ENCODE assay signal across 7 cellular contexts in the genomic region with DNA sequence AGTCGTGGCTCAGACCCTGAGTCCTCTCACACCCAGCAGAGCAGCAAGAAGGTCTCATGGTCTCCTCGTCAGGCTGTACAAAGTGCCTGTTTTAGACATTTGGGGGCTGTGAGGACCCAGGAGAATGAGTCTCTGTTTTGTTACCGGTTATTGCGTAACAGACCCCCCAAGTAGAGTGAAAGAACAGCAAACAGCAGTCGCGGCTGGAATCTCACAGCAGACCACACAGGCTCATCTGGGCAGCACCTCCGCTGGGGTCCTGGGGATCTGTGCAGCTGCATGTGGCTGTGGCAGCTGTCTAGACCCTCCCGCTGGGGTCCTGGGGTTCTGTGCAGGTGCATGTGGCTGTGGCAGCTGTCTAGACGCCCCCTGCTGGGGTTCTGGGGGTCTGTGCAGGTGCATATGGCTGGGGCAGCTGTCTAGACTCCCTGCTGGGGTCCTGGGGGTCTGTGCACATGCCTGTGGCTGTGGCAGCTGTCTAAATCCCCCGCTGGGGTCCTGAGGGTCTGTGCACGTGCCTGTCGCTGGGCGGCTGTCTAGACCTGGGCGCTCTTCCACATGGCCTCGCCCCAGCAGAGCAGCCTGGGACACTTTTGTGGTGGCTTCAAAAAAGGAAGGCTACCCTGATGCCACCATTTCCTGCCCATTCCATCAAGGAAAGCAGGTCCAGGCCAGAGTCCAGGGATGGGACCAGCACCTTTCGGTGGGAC. TPM values are rescaled to one million over a fixed set of nuclear protein-coding genes. Genes with fewer than 3 reads are reported as not detected.
DNase-seq lines count a peak whose midpoint lies in the region; ATAC-seq and TF ChIP-seq lines count a peak whose summit lies in the region.

No MANE protein-coding gene starts in this region.

- CTCF ChIA-PET in activated naive CD4-positive, alpha-beta T cell treated with anti-CD3 and anti-CD28 coated beads, Interleukin-2, amount 10 ng/mL, durations not matched to agents 7 days and 5 days (lab: Charles Lee): interaction anchor here (1.6 kb wide), 1 partner anchor 10 kb away, joined by 3 read pairs; no protein-coding TSS in a partner anchor

- H3K27me3 Mint-ChIP-seq in GM23338 (ENCODE audit: insufficient read depth, low read depth, poor library complexity): peaks cover 9% of the 10 kb centered on the region
- no peaks in the 10 kb centered on the region for H3K27me3 Mint-ChIP-seq in activated naive CD4-positive, alpha-beta T cell treated with anti-CD3 and anti-CD28 coated beads, Interleukin-2, amount 10 ng/mL, durations not matched to agents 7 days and 5 days
- no peaks in the 10 kb centered on the region for H3K27me3 Mint-ChIP-seq in naive B cell

- no peaks in the 10 kb centered on the region for H4K20me1 ChIP-seq in GM23338 (replicated peaks; ENCODE audit: insufficient read depth)

- no peak overlapping the region for H2AFZ ChIP-seq in GM23338

- DNase-seq in COR-L47 (lab: John Stamatoyannopoulos, UW): peak; percentile 30
- peak; percentile 61 for DNase-seq in GM23338 (ENCODE audit: low spot score)
- peak; percentile 37 for DNase-seq in activated naive CD4-positive, alpha-beta T cell treated with anti-CD3 and anti-CD28 coated beads, Interleukin-2, amount 10 ng/mL, durations not matched to agents 7 days and 5 days
- no peak for DNase-seq in naive B cell
- DNase-seq in NCI-H1092 treated with DMSO at 0.1 percent for 48 hours (lab: John Stamatoyannopoulos, UW): no peak
- no peak for DNase-seq in middle frontal gyrus (ENCODE audit: extremely low spot score, low spot score)

- no peaks in the 10 kb centered on the region for H3K9me2 ChIP-seq in GM23338 (ENCODE audit: insufficient read depth)

- H3K79me2 ChIP-seq in GM23338 (replicated peaks; ENCODE audit: insufficient read depth): no peaks in the 10 kb centered on the region

- ATAC-seq in GM23338 (0 out of 3 replicates have a peak, but pooled peaks have one; percentile 9), naive B cell (ENCODE audit: low read depth in 2 of 2) (peak; percentile 25 to 40), GM18870 (IDR thresholded peaks at IDR 0.05; ENCODE audit: unreplicated experiment) (no peak)

- no peaks in the 10 kb centered on the region for H3K9me3 Mint-ChIP-seq in GM23338
- no peaks in the 10 kb centered on the region for H3K9me3 Mint-ChIP-seq in activated naive CD4-positive, alpha-beta T cell treated with anti-CD3 and anti-CD28 coated beads, Interleukin-2, amount 10 ng/mL, durations not matched to agents 7 days and 5 days
- H3K9me3 Mint-ChIP-seq in naive B cell: no peaks in the 10 kb centered on the region

- H3K27ac Mint-ChIP-seq in GM23338: peak overlapping the region; percentile 32; the same call in 1 of the 2 replicates
- H3K27ac Mint-ChIP-seq in activated naive CD4-positive, alpha-beta T cell treated with anti-CD3 and anti-CD28 coated beads, Interleukin-2, amount 10 ng/mL, durations not matched to agents 7 days and 5 days: peak overlapping the region; percentile 60
- no peak overlapping the region for H3K27ac Mint-ChIP-seq in naive B cell

- H3K4me3 Mint-ChIP-seq in GM23338 (no peak overlapping the region), naive B cell (no peak overlapping the region)
- no peak overlapping the region for H3K4me3 Mint-ChIP-seq in activated naive CD4-positive, alpha-beta T cell treated with anti-CD3 and anti-CD28 coated beads, Interleukin-2, amount 10 ng/mL, durations not matched to agents 7 days and 5 days

- H3K27ac ChIP-seq in GM23338 (ENCODE audit: low read depth): no peak overlapping the region

- no peaks in the 10 kb centered on the region for H3F3A ChIP-seq in GM23338 (replicated peaks; ENCODE audit: low read depth)

- no peak overlapping the region for H3K4me3 ChIP-seq in GM23338

- no peaks in the 10 kb centered on the region for H3K4me1 ChIP-seq in GM23338 (ENCODE audit: insufficient read depth)

- H3K27me3 ChIP-seq in GM23338 (ENCODE audit: insufficient read depth): no peaks in the 10 kb centered on the region

- H3K4me1 Mint-ChIP-seq in GM23338: peaks cover 7% of the 10 kb centered on the region
- H3K4me1 Mint-ChIP-seq in activated naive CD4-positive, alpha-beta T cell treated with anti-CD3 and anti-CD28 coated beads, Interleukin-2, amount 10 ng/mL, durations not matched to agents 7 days and 5 days: no peaks in the 10 kb centered on the region
- no peaks in the 10 kb centered on the region for H3K4me1 Mint-ChIP-seq in naive B cell

- no peaks in the 10 kb centered on the region for H3K36me3 ChIP-seq in GM23338 (ENCODE audit: insufficient read depth)

- H3K36me3 Mint-ChIP-seq in GM23338 (ENCODE audit: low read depth) (peaks cover 6% of the 10 kb centered on the region; the same call in 2 of the 3 replicates), naive B cell (peaks cover 20 to 34% of the 10 kb centered on the region in 2 donors)
- peaks cover 11% of the 10 kb centered on the region for H3K36me3 Mint-ChIP-seq in activated naive CD4-positive, alpha-beta T cell treated with anti-CD3 and anti-CD28 coated beads, Interleukin-2, amount 10 ng/mL, durations not matched to agents 7 days and 5 days

- H3K4me2 ChIP-seq in GM23338: no peak overlapping the region

- peak; percentile 29 to 49 for TF ChIP-seq CTCF in GM23338 (conservative IDR thresholded peaks at IDR 0.05; ENCODE audit: low read depth in 2 of 2)

TF ChIP-seq in GM23338, 12 proteins besides CTCF, POLR2A, EP300 and RAD21 (continues in another document):
- no peak for TF ChIP-seq JUNB (IDR thresholded peaks at IDR 0.05; ENCODE audit: unreplicated experiment)
- TF ChIP-seq POLR2AphosphoS5 (IDR thresholded peaks at IDR 0.05; ENCODE audit: low read depth): no peak
- no peak for TF ChIP-seq NANOG (IDR thresholded peaks at IDR 0.05; ENCODE audit: borderline replicate concordance)
- no peak for TF ChIP-seq ZNF331 (CRISPR knock-in tag; IDR thresholded peaks at IDR 0.05; ENCODE audit: low read depth)
- TF ChIP-seq EZH2 (IDR thresholded peaks at IDR 0.05; ENCODE audit: low read depth, unreplicated experiment): no peak
- TF ChIP-seq, protein P1, sequence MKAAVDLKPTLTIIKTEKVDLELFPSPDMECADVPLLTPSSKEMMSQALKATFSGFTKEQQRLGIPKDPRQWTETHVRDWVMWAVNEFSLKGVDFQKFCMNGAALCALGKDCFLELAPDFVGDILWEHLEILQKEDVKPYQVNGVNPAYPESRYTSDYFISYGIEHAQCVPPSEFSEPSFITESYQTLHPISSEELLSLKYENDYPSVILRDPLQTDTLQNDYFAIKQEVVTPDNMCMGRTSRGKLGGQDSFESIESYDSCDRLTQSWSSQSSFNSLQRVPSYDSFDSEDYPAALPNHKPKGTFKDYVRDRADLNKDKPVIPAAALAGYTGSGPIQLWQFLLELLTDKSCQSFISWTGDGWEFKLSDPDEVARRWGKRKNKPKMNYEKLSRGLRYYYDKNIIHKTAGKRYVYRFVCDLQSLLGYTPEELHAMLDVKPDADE (IDR thresholded peaks at IDR 0.05): no peak
- TF ChIP-seq ZNF114 (CRISPR knock-in tag; IDR thresholded peaks at IDR 0.05): no peak
- TF ChIP-seq, protein P2, sequence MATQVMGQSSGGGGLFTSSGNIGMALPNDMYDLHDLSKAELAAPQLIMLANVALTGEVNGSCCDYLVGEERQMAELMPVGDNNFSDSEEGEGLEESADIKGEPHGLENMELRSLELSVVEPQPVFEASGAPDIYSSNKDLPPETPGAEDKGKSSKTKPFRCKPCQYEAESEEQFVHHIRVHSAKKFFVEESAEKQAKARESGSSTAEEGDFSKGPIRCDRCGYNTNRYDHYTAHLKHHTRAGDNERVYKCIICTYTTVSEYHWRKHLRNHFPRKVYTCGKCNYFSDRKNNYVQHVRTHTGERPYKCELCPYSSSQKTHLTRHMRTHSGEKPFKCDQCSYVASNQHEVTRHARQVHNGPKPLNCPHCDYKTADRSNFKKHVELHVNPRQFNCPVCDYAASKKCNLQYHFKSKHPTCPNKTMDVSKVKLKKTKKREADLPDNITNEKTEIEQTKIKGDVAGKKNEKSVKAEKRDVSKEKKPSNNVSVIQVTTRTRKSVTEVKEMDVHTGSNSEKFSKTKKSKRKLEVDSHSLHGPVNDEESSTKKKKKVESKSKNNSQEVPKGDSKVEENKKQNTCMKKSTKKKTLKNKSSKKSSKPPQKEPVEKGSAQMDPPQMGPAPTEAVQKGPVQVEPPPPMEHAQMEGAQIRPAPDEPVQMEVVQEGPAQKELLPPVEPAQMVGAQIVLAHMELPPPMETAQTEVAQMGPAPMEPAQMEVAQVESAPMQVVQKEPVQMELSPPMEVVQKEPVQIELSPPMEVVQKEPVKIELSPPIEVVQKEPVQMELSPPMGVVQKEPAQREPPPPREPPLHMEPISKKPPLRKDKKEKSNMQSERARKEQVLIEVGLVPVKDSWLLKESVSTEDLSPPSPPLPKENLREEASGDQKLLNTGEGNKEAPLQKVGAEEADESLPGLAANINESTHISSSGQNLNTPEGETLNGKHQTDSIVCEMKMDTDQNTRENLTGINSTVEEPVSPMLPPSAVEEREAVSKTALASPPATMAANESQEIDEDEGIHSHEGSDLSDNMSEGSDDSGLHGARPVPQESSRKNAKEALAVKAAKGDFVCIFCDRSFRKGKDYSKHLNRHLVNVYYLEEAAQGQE (IDR thresholded peaks at IDR 0.05; ENCODE audit: unreplicated experiment): no peak

RNA-seq across cellular contexts. Expression of a gene that starts 24.7 kb away (rescaled TPM):
- 45.9 TPM in 2 replicates for total RNA-seq in GM23338 (2014; rRNA removed; shearing (Covaris generic))
- 19.0 and 19.3 TPM in 2 replicates for polyA plus RNA-seq in GM23338 (2016; fragmentation: Nextera tagmentation; extraction: Ambion mirVana)
- 10 to 100 TPM; 21.1 to 32.5 (median 24.4) TPM for polyA plus RNA-seq in naive B cell (ENCODE audit: low read depth in 6 of 6)

RNA-seq across cellular contexts. Expression of a gene that starts 27.7 kb away (rescaled TPM):
- 61.9 and 64.0 TPM in 2 replicates for total RNA-seq in GM23338 (2014; rRNA removed; shearing (Covaris generic))
- 15.6 and 15.9 TPM in 2 replicates for polyA plus RNA-seq in GM23338 (2016; fragmentation: Nextera tagmentation; extraction: Ambion mirVana)
- 10 to 100 TPM; 16.4 to 26.6 (median 22.8) TPM for polyA plus RNA-seq in naive B cell (ENCODE audit: low read depth in 6 of 6)

Comparison
In these comparisons a context has a peak if more than half of its experiments do, and no peak if none do; other contexts are left out.
1. DNase-seq: peak in COR-L47 (single experiment), GM23338 (single experiment) and activated naive CD4-positive, alpha-beta T cell treated with anti-CD3 and anti-CD28 coated beads, Interleukin-2, amount 10 ng/mL, durations not matched to agents 7 days and 5 days (single experiment); none in naive B cell (single experiment), NCI-H1092 treated with DMSO at 0.1 percent for 48 hours (single experiment) and middle frontal gyrus (single experiment).
2. H3K27ac Mint-ChIP-seq: peak in GM23338 (single experiment) and activated naive CD4-positive, alpha-beta T cell treated with anti-CD3 and anti-CD28 coated beads, Interleukin-2, amount 10 ng/mL, durations not matched to agents 7 days and 5 days (single experiment); none in naive B cell (0 of 6).